9 cellular contexts compared by ENCODE assay signal in genomic region chr16:46713634-46714033, GRCh38.
"Had no signal": no experiment of that assay in that cellular context is flagged by ENCODE, and none has a peak within 500 bp of the region (broad histone marks: within the 10 kb centered on the region; RNA-seq: fewer than 3 reads in every experiment).

No MANE protein-coding gene starts in this region.

- H3K27ac ChIP-seq: epithelial cell of prostate, neural progenitor cell had no signal

- H3K4me2 ChIP-seq: neural progenitor cell had no signal

- H3K9ac ChIP-seq: neural progenitor cell had no signal

- H3K4me3 ChIP-seq: neural progenitor cell had no signal

- DNase-seq: activated naive CD4-positive, alpha-beta T cell; activated naive CD8-positive, alpha-beta T cell treated with anti-CD3 and anti-CD28 coated beads, Interleukin-2, amount 50 U/mL, for 24 hours; aorta; islet precursor cell; naive B cell had no signal

- ATAC-seq: activated naive CD8-positive, alpha-beta T cell treated with anti-CD3 and anti-CD28 coated beads, Interleukin-2, amount 50 U/mL, for 24 hours; left lobe of liver; stimulated activated effector memory CD8-positive, alpha-beta T cell treated with anti-CD3 and anti-CD28 coated beads, Interleukin-12 subunit alpha, Interleukin-12 subunit beta, amount 100 ng/mL, for 72 hours had no signal

- H2AFZ ChIP-seq: neural progenitor cell had no signal

- H3K4me1 ChIP-seq: neural progenitor cell had no signal

- H3K36me3 ChIP-seq: neural progenitor cell had no signal

- H3K27me3 ChIP-seq: neural progenitor cell had no signal
